In the genomic region with DNA sequence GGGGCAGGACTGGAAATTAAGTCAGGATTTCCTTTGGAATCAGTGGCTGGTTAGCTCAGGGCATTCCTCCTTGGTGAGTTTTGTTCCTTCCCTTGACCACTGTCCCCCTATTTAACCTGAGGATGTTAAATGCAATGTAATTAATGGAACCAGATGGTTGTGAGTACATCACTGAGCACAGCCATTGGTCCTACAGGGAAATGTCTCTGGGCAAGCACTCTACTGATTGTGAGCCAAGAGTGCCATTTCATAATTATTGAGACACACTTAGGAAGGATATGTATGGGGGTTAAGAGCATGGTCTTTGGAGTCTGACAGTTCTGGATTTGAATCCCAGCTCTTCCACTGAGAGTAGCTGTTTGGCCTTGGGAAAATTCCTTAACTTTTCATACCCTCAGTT, we compare ENCODE assay signal across 22 cellular contexts.
"Had no signal": no experiment of that assay in that cellular context is flagged by ENCODE, and none has a peak within 500 bp of the region (broad histone marks: within the 10 kb centered on the region; RNA-seq: fewer than 3 reads in every experiment).

No MANE protein-coding gene starts in this region.

- H3K27ac ChIP-seq: ascending aorta, esophagus muscularis mucosa, left ventricle myocardium inferior, sigmoid colon, thyroid gland, upper lobe of right lung had no signal

- H3K4me1 ChIP-seq: ascending aorta, left ventricle myocardium inferior, sigmoid colon, upper lobe of right lung had no signal

- DNase-seq: activated CD4-positive, alpha-beta memory T cell treated with anti-CD3 and anti-CD28 coated beads, Interleukin-2, amount 10 ng/mL, durations not matched to agents 7 days and 5 days; activated CD4-positive, alpha-beta T cell treated with anti-CD3 and anti-CD28 coated beads, Interleukin-2, amount 10 ng/mL, durations not matched to agents 7 days and 5 days; activated CD4-positive, CD25-positive, alpha-beta regulatory T cell treated with anti-CD3 and anti-CD28 coated beads, Interleukin-2, amount 50 U/mL, for 72 hours; activated CD8-positive, alpha-beta memory T cell treated with anti-CD3 and anti-CD28 coated beads, Interleukin-2, amount 50 U/mL, for 48 hours; activated gamma-delta T cell; activated naive CD4-positive, alpha-beta T cell treated with anti-CD3 and anti-CD28 coated beads, Interleukin-2, amount 10 ng/mL, durations not matched to agents 7 days and 5 days; activated naive CD8-positive, alpha-beta T cell treated with anti-CD3 and anti-CD28 coated beads, Interleukin-2, amount 10 ng/mL, durations not matched to agents 7 days and 5 days; activated T-cell treated with anti-CD3 and anti-CD28 coated beads, Interleukin-2, amount 50 U/mL, for 24 hours; left ventricle myocardium inferior; mesendoderm; sigmoid colon; stimulated activated CD4-positive, alpha-beta T cell treated with anti-CD3 and anti-CD28 coated beads, Interleukin-1b, Interleukin-23, amount 100 ng/mL, for 48 hours; stimulated activated CD4-positive, alpha-beta T cell treated with anti-CD3 and anti-CD28 coated beads, Interleukin-4, amount 100 ng/mL, for 4 hours; stimulated activated CD8-positive, alpha-beta memory T cell treated with anti-CD3 and anti-CD28 coated beads, Interleukin-4, amount 100 ng/mL, for 48 hours; stimulated activated naive CD8-positive, alpha-beta T cell treated with anti-CD3 and anti-CD28 coated beads, Interleukin-15, amount 100 ng/mL, for 72 hours; thyroid gland; upper lobe of right lung had no signal

- H3K27me3 ChIP-seq: ascending aorta, esophagus muscularis mucosa, sigmoid colon, thyroid gland, upper lobe of right lung had no signal

- ATAC-seq: stimulated activated memory B cell treated with anti-CD40 and anti-IgM and Interleukin-4, amounts not matched to agents 10 μg/mL and 1 μg/mL and 100 μg/mL, for 72 hours; stimulated activated naive CD8-positive, alpha-beta T cell treated with anti-CD3 and anti-CD28 coated beads, Interleukin-15, amount 100 ng/mL, for 72 hours; upper lobe of right lung had no signal

- H3K9me3 ChIP-seq: ascending aorta, esophagus muscularis mucosa, left ventricle myocardium inferior, sigmoid colon, thyroid gland, upper lobe of right lung had no signal

- H3K36me3 ChIP-seq: ascending aorta, esophagus muscularis mucosa, left ventricle myocardium inferior, sigmoid colon, thyroid gland, upper lobe of right lung had no signal

- H3K4me3 ChIP-seq: ascending aorta, esophagus muscularis mucosa, left ventricle myocardium inferior, lung, sigmoid colon, smooth muscle cell, upper lobe of right lung had no signal
